20 cellular contexts compared by ENCODE assay signal in genomic region chr21:43988506-43989230, GRCh38. TPM values are rescaled to one million over a fixed set of nuclear protein-coding genes. Genes with fewer than 3 reads are reported as not detected.
DNase-seq lines count a peak whose midpoint lies in the region; ATAC-seq and TF ChIP-seq lines count a peak whose summit lies in the region.
"Had no signal": no experiment of that assay in that cellular context is flagged by ENCODE, and none has a peak within 500 bp of the region (broad histone marks: within the 10 kb centered on the region; RNA-seq: fewer than 3 reads in every experiment).

No MANE protein-coding gene starts in this region.

- H3K79me2 ChIP-seq in osteoblast (ENCODE audit: insufficient read depth, low read length): no peaks in the 10 kb centered on the region

- H3K9me3 Mint-ChIP-seq in activated naive CD4-positive, alpha-beta T cell treated with anti-CD3 and anti-CD28 coated beads for 36 hours: no peaks in the 10 kb centered on the region
- no peaks in the 10 kb centered on the region for H3K9me3 Mint-ChIP-seq in activated naive CD4-positive, alpha-beta T cell treated with anti-CD3 and anti-CD28 coated beads, Interleukin-2, amount 10 ng/mL, durations not matched to agents 7 days and 5 days
- H3K9me3 Mint-ChIP-seq: CD4-positive, alpha-beta T cell had no signal

- intact Hi-C loops in activated naive CD4-positive, alpha-beta T cell treated with anti-CD3 and anti-CD28 coated beads for 36 hours (cut with micrococcal nuclease): no loop called here

- H2AFZ ChIP-seq in osteoblast (ENCODE audit: low read length): no peak overlapping the region

- DNase-seq in osteoblast (ENCODE audit: insufficient read length, low spot score, missing footprints) (peak; percentile 52), MV-4-11 (lab: John Stamatoyannopoulos, UW) (no peak)
- no peak for DNase-seq in activated naive CD4-positive, alpha-beta T cell treated with anti-CD3 and anti-CD28 coated beads for 36 hours
- DNase-seq in activated naive CD4-positive, alpha-beta T cell treated with anti-CD3 and anti-CD28 coated beads, Interleukin-2, amount 10 ng/mL, durations not matched to agents 7 days and 5 days: no peak
- DNase-seq: Caco-2; CD4-positive, alpha-beta T cell; DMS 273 treated with DMSO at 0.1 percent for 48 hours; DMS79 treated with DMSO at 0.1 percent for 48 hours; HCEC 1CT; IMR-90; NCI-H1417; NCI-H1694 treated with DMSO at 0.1 percent for 48 hours; NCI-H2081 treated with DMSO at 0.1 percent for 48 hours; NCI-H446 treated with DMSO at 0.1 percent for 48 hours; NCI-H526 treated with DMSO at 0.1 percent for 48 hours; OCI-M1 had no signal

- no peaks in the 10 kb centered on the region for H3K36me3 Mint-ChIP-seq in activated naive CD4-positive, alpha-beta T cell treated with anti-CD3 and anti-CD28 coated beads for 36 hours (ENCODE audit: low read depth)
- H3K36me3 Mint-ChIP-seq in activated naive CD4-positive, alpha-beta T cell treated with anti-CD3 and anti-CD28 coated beads, Interleukin-2, amount 10 ng/mL, durations not matched to agents 7 days and 5 days: peaks cover 2% of the 10 kb centered on the region

- CTCF ChIA-PET in activated naive CD4-positive, alpha-beta T cell treated with anti-CD3 and anti-CD28 coated beads for 36 hours (lab: Charles Lee): no interaction called here
- CTCF ChIA-PET in activated naive CD4-positive, alpha-beta T cell treated with anti-CD3 and anti-CD28 coated beads, Interleukin-2, amount 10 ng/mL, durations not matched to agents 7 days and 5 days (lab: Charles Lee): no interaction called here

- no peak overlapping the region for H3K4me2 ChIP-seq in osteoblast (ENCODE audit: insufficient read depth, low read length)

- no peak overlapping the region for H3K4me3 ChIP-seq in osteoblast (ENCODE audit: insufficient read depth, low read length)
- H3K4me3 ChIP-seq: SJSA1 had no signal

- peaks cover 3% of the 10 kb centered on the region for H4K20me1 ChIP-seq in osteoblast (ENCODE audit: insufficient read depth, low read length)

- no peaks in the 10 kb centered on the region for H3K9me3 ChIP-seq in osteoblast (ENCODE audit: low read depth, low read length)
- H3K9me3 ChIP-seq: Caco-2, SJSA1 had no signal

- H3K27me3 Mint-ChIP-seq in activated naive CD4-positive, alpha-beta T cell treated with anti-CD3 and anti-CD28 coated beads for 36 hours (ENCODE audit: low read depth): no peaks in the 10 kb centered on the region
- peaks cover 25% of the 10 kb centered on the region for H3K27me3 Mint-ChIP-seq in activated naive CD4-positive, alpha-beta T cell treated with anti-CD3 and anti-CD28 coated beads, Interleukin-2, amount 10 ng/mL, durations not matched to agents 7 days and 5 days
- H3K27me3 Mint-ChIP-seq: CD4-positive, alpha-beta T cell had no signal

- H3K36me3 ChIP-seq in osteoblast (ENCODE audit: insufficient read depth, low read length): no peaks in the 10 kb centered on the region

- H3K4me3 Mint-ChIP-seq in activated naive CD4-positive, alpha-beta T cell treated with anti-CD3 and anti-CD28 coated beads for 36 hours: no peak overlapping the region
- H3K4me3 Mint-ChIP-seq in activated naive CD4-positive, alpha-beta T cell treated with anti-CD3 and anti-CD28 coated beads, Interleukin-2, amount 10 ng/mL, durations not matched to agents 7 days and 5 days: no peak overlapping the region
- H3K4me3 Mint-ChIP-seq: CD4-positive, alpha-beta T cell had no signal

- no peaks in the 10 kb centered on the region for H3K4me1 ChIP-seq in osteoblast (ENCODE audit: insufficient read depth, low read length)
- H3K4me1 ChIP-seq: Caco-2, SJSA1 had no signal

- no peak overlapping the region for H3K27ac Mint-ChIP-seq in activated naive CD4-positive, alpha-beta T cell treated with anti-CD3 and anti-CD28 coated beads for 36 hours
- no peak overlapping the region for H3K27ac Mint-ChIP-seq in activated naive CD4-positive, alpha-beta T cell treated with anti-CD3 and anti-CD28 coated beads, Interleukin-2, amount 10 ng/mL, durations not matched to agents 7 days and 5 days
- H3K27ac Mint-ChIP-seq: CD4-positive, alpha-beta T cell had no signal

- peaks cover 16% of the 10 kb centered on the region for H3K4me1 Mint-ChIP-seq in activated naive CD4-positive, alpha-beta T cell treated with anti-CD3 and anti-CD28 coated beads for 36 hours (ENCODE audit: low read depth)
- peaks cover 13% of the 10 kb centered on the region for H3K4me1 Mint-ChIP-seq in activated naive CD4-positive, alpha-beta T cell treated with anti-CD3 and anti-CD28 coated beads, Interleukin-2, amount 10 ng/mL, durations not matched to agents 7 days and 5 days

- TF ChIP-seq CTCF in osteoblast (IDR thresholded peaks at IDR 0.05; ENCODE audit: extremely low read depth, low read depth, low read length): no peak

- ATAC-seq in SK-N-SH treated with all-trans-retinoic acid at 6 μM for 48 hours: peak; percentile 7; the same call in 1 of the 3 replicates
- ATAC-seq in activated CD4-positive, CD25-positive, alpha-beta regulatory T cell treated with anti-CD3 and anti-CD28 coated beads, Interleukin-2, amount 50 U/mL, for 24 hours: no peak

- peak overlapping the region; percentile 97 for H3K27ac ChIP-seq in cingulate gyrus (ENCODE audit: low read depth, low read length)
- H3K27ac ChIP-seq in osteoblast (ENCODE audit: low read depth, low read length): no peak overlapping the region
- H3K27ac ChIP-seq: SJSA1 had no signal

- H3K27me3 ChIP-seq in osteoblast (ENCODE audit: insufficient read depth, low read length): peaks cover 15% of the 10 kb centered on the region
- H3K27me3 ChIP-seq: SJSA1 had no signal

TF ChIP-seq in SK-N-SH treated with all-trans-retinoic acid at 6 μM for 48 hours, 23 proteins besides CTCF, POLR2A, EP300 and RAD21:
- no peak for TF ChIP-seq CSRNP3 (CRISPR knock-in tag; IDR thresholded peaks at IDR 0.05)
- no peak for TF ChIP-seq ISL1 (CRISPR knock-in tag; IDR thresholded peaks at IDR 0.05)
- TF ChIP-seq BACH2 (CRISPR knock-in tag; IDR thresholded peaks at IDR 0.05; ENCODE audit: borderline replicate concordance): no peak
- TF ChIP-seq ZNF70 (CRISPR knock-in tag; IDR thresholded peaks at IDR 0.05): no peak
- no peak for TF ChIP-seq OSR1 (CRISPR knock-in tag; IDR thresholded peaks at IDR 0.05)
- TF ChIP-seq ZFP30 (CRISPR knock-in tag; IDR thresholded peaks at IDR 0.05): no peak
- no peak for TF ChIP-seq ZC3H10 (CRISPR knock-in tag; IDR thresholded peaks at IDR 0.05)
- no peak for TF ChIP-seq ARNTL (CRISPR knock-in tag; IDR thresholded peaks at IDR 0.05; ENCODE audit: borderline replicate concordance, low read depth)
- TF ChIP-seq, protein P1, sequence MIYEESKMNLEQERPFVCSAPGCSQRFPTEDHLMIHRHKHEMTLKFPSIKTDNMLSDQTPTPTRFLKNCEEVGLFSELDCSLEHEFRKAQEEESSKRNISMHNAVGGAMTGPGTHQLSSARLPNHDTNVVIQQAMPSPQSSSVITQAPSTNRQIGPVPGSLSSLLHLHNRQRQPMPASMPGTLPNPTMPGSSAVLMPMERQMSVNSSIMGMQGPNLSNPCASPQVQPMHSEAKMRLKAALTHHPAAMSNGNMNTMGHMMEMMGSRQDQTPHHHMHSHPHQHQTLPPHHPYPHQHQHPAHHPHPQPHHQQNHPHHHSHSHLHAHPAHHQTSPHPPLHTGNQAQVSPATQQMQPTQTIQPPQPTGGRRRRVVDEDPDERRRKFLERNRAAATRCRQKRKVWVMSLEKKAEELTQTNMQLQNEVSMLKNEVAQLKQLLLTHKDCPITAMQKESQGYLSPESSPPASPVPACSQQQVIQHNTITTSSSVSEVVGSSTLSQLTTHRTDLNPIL (CRISPR knock-in tag; IDR thresholded peaks at IDR 0.05; ENCODE audit: low read depth): no peak
- TF ChIP-seq, protein P2, sequence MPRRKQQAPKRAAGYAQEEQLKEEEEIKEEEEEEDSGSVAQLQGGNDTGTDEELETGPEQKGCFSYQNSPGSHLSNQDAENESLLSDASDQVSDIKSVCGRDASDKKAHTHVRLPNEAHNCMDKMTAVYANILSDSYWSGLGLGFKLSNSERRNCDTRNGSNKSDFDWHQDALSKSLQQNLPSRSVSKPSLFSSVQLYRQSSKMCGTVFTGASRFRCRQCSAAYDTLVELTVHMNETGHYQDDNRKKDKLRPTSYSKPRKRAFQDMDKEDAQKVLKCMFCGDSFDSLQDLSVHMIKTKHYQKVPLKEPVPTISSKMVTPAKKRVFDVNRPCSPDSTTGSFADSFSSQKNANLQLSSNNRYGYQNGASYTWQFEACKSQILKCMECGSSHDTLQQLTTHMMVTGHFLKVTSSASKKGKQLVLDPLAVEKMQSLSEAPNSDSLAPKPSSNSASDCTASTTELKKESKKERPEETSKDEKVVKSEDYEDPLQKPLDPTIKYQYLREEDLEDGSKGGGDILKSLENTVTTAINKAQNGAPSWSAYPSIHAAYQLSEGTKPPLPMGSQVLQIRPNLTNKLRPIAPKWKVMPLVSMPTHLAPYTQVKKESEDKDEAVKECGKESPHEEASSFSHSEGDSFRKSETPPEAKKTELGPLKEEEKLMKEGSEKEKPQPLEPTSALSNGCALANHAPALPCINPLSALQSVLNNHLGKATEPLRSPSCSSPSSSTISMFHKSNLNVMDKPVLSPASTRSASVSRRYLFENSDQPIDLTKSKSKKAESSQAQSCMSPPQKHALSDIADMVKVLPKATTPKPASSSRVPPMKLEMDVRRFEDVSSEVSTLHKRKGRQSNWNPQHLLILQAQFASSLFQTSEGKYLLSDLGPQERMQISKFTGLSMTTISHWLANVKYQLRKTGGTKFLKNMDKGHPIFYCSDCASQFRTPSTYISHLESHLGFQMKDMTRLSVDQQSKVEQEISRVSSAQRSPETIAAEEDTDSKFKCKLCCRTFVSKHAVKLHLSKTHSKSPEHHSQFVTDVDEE (CRISPR knock-in tag; IDR thresholded peaks at IDR 0.05): no peak
- no peak for TF ChIP-seq TCF4 (CRISPR knock-in tag; IDR thresholded peaks at IDR 0.05; ENCODE audit: borderline replicate concordance)
- no peak for TF ChIP-seq ZNF8 (CRISPR knock-in tag; IDR thresholded peaks at IDR 0.05)
- no peak for TF ChIP-seq CSDC2 (CRISPR knock-in tag; IDR thresholded peaks at IDR 0.05)

RNA-seq across cellular contexts. Expression of gene TRAPPC10, which starts 23.4 kb away (rescaled TPM):
- total RNA-seq in osteoblast: 33.0 and 36.2 TPM in 2 replicates
- 10 to 100 TPM; 37.1 to 38.6 TPM for total RNA-seq in activated naive CD4-positive, alpha-beta T cell treated with anti-CD3 and anti-CD28 coated beads for 36 hours
